ENCODE assay signal across 8 cellular contexts in genomic region chr19:10870955-10871603, GRCh38. TPM values are rescaled to one million over a fixed set of nuclear protein-coding genes. Genes with fewer than 3 reads are reported as not detected.
DNase-seq lines count a peak whose midpoint lies in the region; ATAC-seq and TF ChIP-seq lines count a peak whose summit lies in the region.

Gene CARM1 (plus strand): TSS chr19:10871553. CDS start chr19:10871703, 150 bp downstream.

- H3K36me3 ChIP-seq in adrenal gland (replicated peaks in 1 of 2) (no peaks in the 10 kb centered on the region), heart left ventricle (no peaks in the 10 kb centered on the region), upper lobe of left lung (no peaks in the 10 kb centered on the region)

- peak; percentile 100 for DNase-seq in GM13977 (ENCODE audit: low spot score)
- peak; percentile 98 for DNase-seq in NCI-H146 treated with DMSO at 0.1 percent for 48 hours (lab: John Stamatoyannopoulos, UW; ENCODE audit: unreplicated experiment)
- peak; percentile 98 to 100 (median 99) for DNase-seq in T-helper 1 cell
- peak; percentile 99 to 100 (median 99) for DNase-seq in adrenal gland
- DNase-seq in heart left ventricle, result peak; percentile 99 to 100 (median 99)
- peak; percentile 100 for DNase-seq in posterior vena cava (ENCODE audit: low spot score)
- peak; percentile 100 for DNase-seq in upper lobe of left lung

- H3K4me3 ChIP-seq in adrenal gland (peak within 1 kb of the TSS; percentile 56 to 99 (median 68)), heart left ventricle (peak within 1 kb of the TSS; percentile 53 to 96 (median 76)), upper lobe of left lung (peak within 1 kb of the TSS; percentile 88 to 93 (median 90))

- 0 to 3% (median 1%) methylated on average over 7 to 98 of the region's 99 CpGs; no CpG with 5 or more reads in 1 of the 4 donors for WGBS in adrenal gland, 4 donors
- 0 to 1% (median 1%) methylated on average over 23 to 99 of the region's 99 CpGs for WGBS in heart left ventricle, 4 donors
- WGBS in upper lobe of left lung, 2 donors, result 1% methylated on average over 33 of the region's 99 CpGs; no CpG with 5 or more reads in 1 of the 2 donors

- intact Hi-C loops in adrenal gland (cut with DNase I), result loop anchor here (5.0 kb wide), 2 partner anchors 51 to 56 kb away; partner anchors contain the start of genes TIMM29 (in 1 of the 2) and YIPF2 (in 1 of the 2)
- intact Hi-C loops in heart left ventricle (cut with DNase I), result loop anchor here in 5 of 10 donors (1.0 to 5.0 kb wide), 6 partner anchors 34 to 154 kb away; partner anchors contain the start of genes TMED1 (in 3 of the 5), TIMM29 (in 2 of the 5) and YIPF2 (in 2 of the 5)
- intact Hi-C loops in posterior vena cava (cut with DNase I), result no loop called here

- ATAC-seq in HG02884 (IDR thresholded peaks at IDR 0.05; ENCODE audit: unreplicated experiment) (peak; percentile 72), heart left ventricle (peak; percentile 95 to 97 (median 96)), upper lobe of left lung (ENCODE audit: low FRiP score in 2 of 2) (peak; percentile 97 to 98)

- H3K27me3 ChIP-seq in adrenal gland, result no peaks in the 10 kb centered on the region
- H3K27me3 ChIP-seq in heart left ventricle, result no peaks in the 10 kb centered on the region
- no peaks in the 10 kb centered on the region for H3K27me3 ChIP-seq in upper lobe of left lung

- TF ChIP-seq EP300 in upper lobe of left lung (IDR thresholded peaks at IDR 0.05), result no peak

- H3K9me3 ChIP-seq in adrenal gland (replicated peaks in 1 of 3) (no peaks in the 10 kb centered on the region), heart left ventricle (no peaks in the 10 kb centered on the region), upper lobe of left lung (no peaks in the 10 kb centered on the region)

- peaks cover 6 to 21% of the 10 kb centered on the region in 2 donors for H3K4me1 ChIP-seq in adrenal gland (replicated peaks in 1 of 2)
- H3K4me1 ChIP-seq in heart left ventricle, result peaks cover 0 to 52% (median 18%) of the 10 kb centered on the region in 12 donors
- peaks cover 11 to 23% (median 17%) of the 10 kb centered on the region in 4 donors for H3K4me1 ChIP-seq in upper lobe of left lung

- in situ Hi-C loops in GM13977 (cut with MboI; ENCODE audit: low pct_unique_long_range_greater_than_20kb, low sequenced_read_pairs, unreplicated experiment), result no loop called here

- H3K27ac ChIP-seq in adrenal gland (peak within 1 kb of the TSS in 3 of 5 donors; percentile 59 to 94 (median 70)), heart left ventricle (peak within 1 kb of the TSS in 11 of 12 donors; percentile 70 to 87 (median 81)), upper lobe of left lung (peak within 1 kb of the TSS; percentile 78 to 91 (median 84))

- TF ChIP-seq CTCF in GM13977 (IDR thresholded peaks at IDR 0.05; ENCODE audit: extremely low read depth, insufficient read depth, missing control alignments) (peak; percentile 99), adrenal gland (IDR thresholded peaks at IDR 0.05) (peak in 5 of 6 experiments; percentile 6 to 97 (median 58)), heart left ventricle (IDR thresholded peaks at IDR 0.05) (peak; percentile 35 to 86 (median 65)), upper lobe of left lung (IDR thresholded peaks at IDR 0.05) (peak; percentile 86 to 99 (median 99))

- TF ChIP-seq POLR2A in adrenal gland (IDR thresholded peaks at IDR 0.05) (no peak), heart left ventricle (IDR thresholded peaks at IDR 0.05) (peak in 1 of 2 donors; percentile 39), upper lobe of left lung (IDR thresholded peaks at IDR 0.05) (no peak)

RNA-seq across cellular contexts. Expression of gene CARM1, which starts in this region (rescaled TPM):
- total RNA-seq in adrenal gland (10 to 100 TPM in 7 of 8 donors, 1 to 10 TPM in 1; 8.2 to 36.3 (median 24.0) TPM), heart left ventricle (10 to 100 TPM; 22.4 to 39.5 (median 29.3) TPM), posterior vena cava (10 to 100 TPM; 35.1 to 42.1 TPM), upper lobe of left lung (10 to 100 TPM; 19.0 to 30.6 (median 25.3) TPM)
- polyA plus RNA-seq in adrenal gland (10 to 100 TPM; 13.8 to 38.1 (median 20.4) TPM), heart left ventricle (10 to 100 TPM; 26.9 to 38.6 TPM)

Comparison
In these comparisons a context has a peak if more than half of its experiments do, and no peak if none do; other contexts are left out.
1. Peak in every context shown above with its lines: DNase-seq, ATAC-seq, H3K4me3 ChIP-seq and H3K27ac ChIP-seq.
2. intact Hi-C loops: an anchor here in adrenal gland (5.0 kb wide); none called in posterior vena cava.